In the genomic region with DNA sequence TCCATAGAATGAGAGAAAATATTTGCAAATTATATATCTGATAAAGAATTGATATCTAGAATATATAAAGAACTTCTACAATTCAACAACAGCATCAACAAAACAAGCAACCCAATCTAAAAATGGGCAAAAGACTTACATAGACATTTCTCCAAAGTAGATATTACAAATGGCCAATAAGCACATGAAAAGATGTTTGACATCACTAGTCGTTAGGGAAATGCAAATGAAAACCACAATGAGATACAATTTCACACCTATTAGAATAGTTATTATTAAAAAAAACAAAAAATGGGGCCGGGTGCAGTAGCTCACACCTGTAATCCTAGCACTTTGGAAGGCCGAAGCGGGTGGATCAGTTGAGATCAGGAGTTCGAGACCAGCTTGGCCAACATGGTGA, we compare ENCODE assay signal across 4 cellular contexts.
TF ChIP-seq lines count a peak whose summit lies in the region.

No MANE protein-coding gene starts in this region.

TF ChIP-seq in SK-N-SH, 30 proteins besides CTCF, POLR2A, EP300 and RAD21:
- TF ChIP-seq GABPA (IDR thresholded peaks at IDR 0.05; ENCODE audit: low read depth) = no peak
- peak; percentile 88 for TF ChIP-seq RFX5 (IDR thresholded peaks at IDR 0.05; ENCODE audit: low read length)

TF ChIP-seq in SK-N-SH treated with all-trans-retinoic acid at 6 μM for 48 hours, 23 proteins besides CTCF, POLR2A, EP300 and RAD21:
- no peak for TF ChIP-seq ZNF70 (CRISPR knock-in tag; IDR thresholded peaks at IDR 0.05)
- no peak for TF ChIP-seq ESRRG (CRISPR knock-in tag; IDR thresholded peaks at IDR 0.05)
- TF ChIP-seq BACH2 (CRISPR knock-in tag; IDR thresholded peaks at IDR 0.05; ENCODE audit: borderline replicate concordance) = no peak
- no peak for TF ChIP-seq TOX (CRISPR knock-in tag; IDR thresholded peaks at IDR 0.05; ENCODE audit: borderline replicate concordance)
- no peak for TF ChIP-seq ZNF8 (CRISPR knock-in tag; IDR thresholded peaks at IDR 0.05)
- TF ChIP-seq CSRNP3 (CRISPR knock-in tag; IDR thresholded peaks at IDR 0.05) = no peak

TF ChIP-seq in IMR-90, 13 proteins besides CTCF, POLR2A, EP300 and RAD21:
- TF ChIP-seq FOS (IDR thresholded peaks at IDR 0.05; ENCODE audit: low read depth, low read length) (no peak), RFX5 (IDR thresholded peaks at IDR 0.05; ENCODE audit: low read depth, low read length) (peak; percentile 74; the same call in 1 of the 2 replicates)
TF ChIP-seq in IMR-90: peak in this region for 1.

TF ChIP-seq in K562, 482 proteins besides CTCF, POLR2A, EP300 and RAD21:
- TF ChIP-seq AFF1 (IDR thresholded peaks at IDR 0.05; ENCODE audit: low read depth in 1 of 2, partially characterized antibody in 2 of 2) = peak in 1 of 2 experiments; percentile 25
- peak; percentile 93 for TF ChIP-seq RFX5 (IDR thresholded peaks at IDR 0.05; ENCODE audit: low read depth, low read length)
- no peak for TF ChIP-seq ZNF79 (CRISPR knock-in tag; IDR thresholded peaks at IDR 0.05; ENCODE audit: low read depth)
